ENCODE assay signal across 19 cellular contexts in genomic region chr6:106369739-106370138, GRCh38.
"Had no signal": no experiment of that assay in that cellular context is flagged by ENCODE, and none has a peak within 500 bp of the region (broad histone marks: within the 10 kb centered on the region; RNA-seq: fewer than 3 reads in every experiment).

No MANE protein-coding gene starts in this region.

- DNase-seq: effector memory CD8-positive, alpha-beta T cell; erythroblast; heart left ventricle; hippocampal formation; kidney glomerular epithelial cell; mucosa of descending colon; naive thymus-derived CD8-positive, alpha-beta T cell; posterior cingulate gyrus; spleen; stimulated activated CD4-positive, alpha-beta T cell treated with anti-CD3 and anti-CD28 coated beads, Interleukin-15, amount 100 ng/mL, for 24 hours; stimulated activated CD4-positive, alpha-beta T cell treated with anti-CD3 and anti-CD28 coated beads, Interleukin-1b, Interleukin-23, amount 100 ng/mL, for 48 hours; stimulated activated CD4-positive, alpha-beta T cell treated with anti-CD3 and anti-CD28 coated beads, Interleukin-4, amount 100 ng/mL, for 24 hours; trophoblast cell had no signal

- H3K27me3 ChIP-seq: spleen had no signal

- H3K27ac ChIP-seq: heart left ventricle, neutrophil, spleen, thoracic aorta had no signal

- H3K9me3 ChIP-seq: heart left ventricle, mucosa of descending colon, neutrophil, spleen, thoracic aorta had no signal

- ATAC-seq: effector memory CD8-positive, alpha-beta T cell; heart left ventricle; left lobe of liver; mucosa of descending colon; naive thymus-derived CD8-positive, alpha-beta T cell; sciatic nerve; stimulated activated memory B cell treated with anti-CD40 and anti-IgM and Interleukin-4, amounts not matched to agents 10 μg/mL and 1 μg/mL and 100 μg/mL, for 72 hours had no signal

- H3K4me3 ChIP-seq: heart left ventricle, mucosa of descending colon, spleen, thoracic aorta had no signal

- FAIRE-seq: frontal cortex had no signal

- H3K36me3 ChIP-seq: heart left ventricle, neutrophil, spleen, thoracic aorta had no signal

- H3K4me1 ChIP-seq: heart left ventricle, spleen had no signal
